Comparison of ENCODE assay signal across 27 cellular contexts in genomic region chr14:104515059-104515810, GRCh38.
"Had no signal": no experiment of that assay in that cellular context is flagged by ENCODE, and none has a peak within 500 bp of the region (broad histone marks: within the 10 kb centered on the region; RNA-seq: fewer than 3 reads in every experiment).

No MANE protein-coding gene starts in this region.

- ATAC-seq: esophagus mucosa; foreskin keratinocyte; lower lobe of right lung; natural killer cell; sciatic nerve; stimulated activated memory B cell treated with anti-CD40 and anti-IgM and Interleukin-4, amounts not matched to agents 10 μg/mL and 1 μg/mL and 100 μg/mL, for 72 hours; stimulated activated naive CD8-positive, alpha-beta T cell treated with anti-CD3 and anti-CD28 coated beads, Interleukin-15, amount 100 ng/mL, for 72 hours had no signal

- DNase-seq: activated CD4-positive, alpha-beta memory T cell treated with anti-CD3 and anti-CD28 coated beads, Interleukin-2, amount 10 ng/mL, durations not matched to agents 7 days and 5 days; activated CD4-positive, alpha-beta T cell treated with anti-CD3 and anti-CD28 coated beads for 1 hour; activated CD4-positive, alpha-beta T cell treated with anti-CD3 and anti-CD28 coated beads, Interleukin-2, amount 10 ng/mL, durations not matched to agents 7 days and 5 days; activated effector memory CD4-positive, alpha-beta T cell treated with Interleukin-2 at 50 U/mL for 16 hours; activated naive CD4-positive, alpha-beta T cell treated with Interleukin-2 at 50 U/mL for 16 hours; anterior cingulate cortex; cortex of kidney; foreskin keratinocyte; heart left ventricle; hypothalamus; immature natural killer cell; lower lobe of right lung; mesenchymal stem cell; natural killer cell; stimulated activated CD4-positive, alpha-beta T cell treated with anti-CD3 and anti-CD28 coated beads, Interleukin-12 subunit alpha, Interleukin-12 subunit beta, amount 100 ng/mL, for 4 hours; stimulated activated CD4-positive, alpha-beta T cell treated with anti-CD3 and anti-CD28 coated beads, Interleukin-4, amount 100 ng/mL, for 4 hours; stimulated activated CD8-positive, alpha-beta memory T cell treated with anti-CD3 and anti-CD28 coated beads, Interleukin-4, amount 100 ng/mL, for 48 hours; stimulated activated naive CD8-positive, alpha-beta T cell treated with anti-CD3 and anti-CD28 coated beads, Interleukin-15, amount 100 ng/mL, for 72 hours; T-helper 2 cell; transverse colon had no signal

- H3K4me3 Mint-ChIP-seq: activated CD4-positive, alpha-beta memory T cell treated with anti-CD3 and anti-CD28 coated beads, Interleukin-2, amount 10 ng/mL, durations not matched to agents 7 days and 5 days; activated CD4-positive, alpha-beta T cell treated with anti-CD3 and anti-CD28 coated beads, Interleukin-2, amount 10 ng/mL, durations not matched to agents 7 days and 5 days; activated naive CD8-positive, alpha-beta T cell; immature natural killer cell; natural killer cell; neural progenitor cell; stimulated activated memory B cell treated with anti-CD40 and anti-IgM and Interleukin-4, amounts not matched to agents 10 μg/mL and 1 μg/mL and 100 μg/mL, for 72 hours; stimulated activated naive CD8-positive, alpha-beta T cell treated with anti-CD3 and anti-CD28 coated beads, Interleukin-15, amount 100 ng/mL, for 72 hours had no signal

- H3K36me3 ChIP-seq: cardiac muscle cell, heart left ventricle, lower lobe of right lung, neural progenitor cell, transverse colon had no signal

- H3K27ac ChIP-seq: cardiac muscle cell, foreskin keratinocyte, heart left ventricle, lower lobe of right lung, neural progenitor cell, transverse colon had no signal

- H3K27me3 Mint-ChIP-seq: activated CD4-positive, alpha-beta T cell treated with anti-CD3 and anti-CD28 coated beads, Interleukin-2, amount 10 ng/mL, durations not matched to agents 7 days and 5 days had no signal

- H3K4me3 ChIP-seq: cardiac muscle cell, heart left ventricle, lower lobe of right lung, neural progenitor cell, skin epidermis, transverse colon had no signal

- H3K36me3 Mint-ChIP-seq: activated naive CD8-positive, alpha-beta T cell; immature natural killer cell; natural killer cell; neural progenitor cell; stimulated activated memory B cell treated with anti-CD40 and anti-IgM and Interleukin-4, amounts not matched to agents 10 μg/mL and 1 μg/mL and 100 μg/mL, for 72 hours had no signal

- H3K4me1 ChIP-seq: foreskin keratinocyte, lower lobe of right lung, neural progenitor cell, transverse colon had no signal

- H3K4me2 ChIP-seq: neural progenitor cell had no signal

- H3K27ac Mint-ChIP-seq: activated CD4-positive, alpha-beta memory T cell treated with anti-CD3 and anti-CD28 coated beads, Interleukin-2, amount 10 ng/mL, durations not matched to agents 7 days and 5 days; activated CD4-positive, alpha-beta T cell treated with anti-CD3 and anti-CD28 coated beads, Interleukin-2, amount 10 ng/mL, durations not matched to agents 7 days and 5 days; activated naive CD8-positive, alpha-beta T cell; immature natural killer cell; natural killer cell; neural progenitor cell; stimulated activated memory B cell treated with anti-CD40 and anti-IgM and Interleukin-4, amounts not matched to agents 10 μg/mL and 1 μg/mL and 100 μg/mL, for 72 hours; stimulated activated naive CD8-positive, alpha-beta T cell treated with anti-CD3 and anti-CD28 coated beads, Interleukin-15, amount 100 ng/mL, for 72 hours had no signal

- H3K4me1 Mint-ChIP-seq: activated CD4-positive, alpha-beta memory T cell treated with anti-CD3 and anti-CD28 coated beads, Interleukin-2, amount 10 ng/mL, durations not matched to agents 7 days and 5 days; activated CD4-positive, alpha-beta T cell treated with anti-CD3 and anti-CD28 coated beads, Interleukin-2, amount 10 ng/mL, durations not matched to agents 7 days and 5 days; immature natural killer cell; natural killer cell; neural progenitor cell; stimulated activated memory B cell treated with anti-CD40 and anti-IgM and Interleukin-4, amounts not matched to agents 10 μg/mL and 1 μg/mL and 100 μg/mL, for 72 hours; stimulated activated naive CD8-positive, alpha-beta T cell treated with anti-CD3 and anti-CD28 coated beads, Interleukin-15, amount 100 ng/mL, for 72 hours had no signal

- H3K27me3 ChIP-seq: cardiac muscle cell, neural progenitor cell, transverse colon had no signal

- H3K9ac ChIP-seq: neural progenitor cell had no signal

- H3K9me3 ChIP-seq: lower lobe of right lung, transverse colon had no signal

- H2AFZ ChIP-seq: neural progenitor cell had no signal

- H3K9me3 Mint-ChIP-seq: immature natural killer cell, natural killer cell had no signal
